Comparison of ENCODE assay signal across 9 cellular contexts in the genomic region with DNA sequence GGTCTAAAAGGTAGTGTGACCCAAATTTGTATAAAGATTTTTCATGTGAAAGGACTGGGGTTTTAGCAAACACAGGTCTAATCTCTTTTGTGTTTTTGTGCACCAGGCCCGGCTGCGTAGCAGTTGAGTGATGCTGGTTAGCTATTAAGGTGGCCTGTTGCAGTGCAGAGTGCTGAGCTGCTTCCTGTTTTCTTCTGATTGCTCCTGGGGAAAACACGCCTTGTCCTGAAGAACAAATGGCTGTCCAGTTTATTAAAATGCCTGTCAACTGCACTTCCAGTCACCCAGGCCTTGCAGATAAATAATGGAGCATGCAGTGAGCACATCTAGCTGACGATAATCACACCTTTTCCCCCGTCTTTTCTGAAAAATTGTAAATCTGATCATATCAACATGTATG. TPM values are rescaled to one million over a fixed set of nuclear protein-coding genes. Genes with fewer than 3 reads are reported as not detected.
A peak's percentile ranks its signal among the peaks of the same experiment; 100 is the strongest.
DNase-seq lines count a peak whose midpoint lies in the region; ATAC-seq and TF ChIP-seq lines count a peak whose summit lies in the region.
"Had no signal": no experiment of that assay in that cellular context is flagged by ENCODE, and none has a peak within 500 bp of the region (broad histone marks: within the 10 kb centered on the region; RNA-seq: fewer than 3 reads in every experiment).

No MANE protein-coding gene starts in this region.

- H3K9me3 Mint-ChIP-seq in CD4-positive, alpha-beta T cell: no peaks in the 10 kb centered on the region
- H3K9me3 Mint-ChIP-seq in effector memory CD8-positive, alpha-beta T cell: no peaks in the 10 kb centered on the region

- peak overlapping the region; percentile 87 for H3K27ac ChIP-seq in CD4-positive, alpha-beta T cell (ENCODE audit: low read depth, low read length)
- peak overlapping the region; percentile 75 for H3K27ac ChIP-seq in mesodermal cell (ENCODE audit: low read depth, low read length, severe bottlenecking)
- H3K27ac ChIP-seq: neutrophil had no signal

- peak overlapping the region; percentile 98 for H3K4me3 Mint-ChIP-seq in CD4-positive, alpha-beta T cell
- peak overlapping the region; percentile 98 to 99 for H3K4me3 Mint-ChIP-seq in effector memory CD8-positive, alpha-beta T cell

- POLR2A ChIA-PET in CD4-positive, alpha-beta T cell (lab: Charles Lee): interaction anchor here (0.7 to 4.1 kb wide), 25 partner anchors 8 to 1370 kb away, joined by 3 to 266 read pairs (median 9); a partner anchor contains a TSS

- H3K4me3 ChIP-seq in mesodermal cell (ENCODE audit: extremely low read depth, insufficient read depth, low read length, poor library complexity, severe bottlenecking): peak overlapping the region; percentile 79

- DNase-seq in CD4-positive, alpha-beta T cell: peak; percentile 39 to 66 (median 56)
- peak; percentile 31 for DNase-seq in NCI-H748 treated with DMSO at 0.1 percent for 48 hours (lab: John Stamatoyannopoulos, UW)
- peak; percentile 60 to 69 for DNase-seq in activated CD4-positive, alpha-beta T cell treated with anti-CD3 and anti-CD28 coated beads, Interleukin-2, amount 50 U/mL, for 48 hours
- peak; percentile 60 to 67 (median 64) for DNase-seq in effector memory CD8-positive, alpha-beta T cell
- DNase-seq in stimulated activated CD8-positive, alpha-beta memory T cell treated with anti-CD3 and anti-CD28 coated beads, Interleukin-4, amount 100 ng/mL, for 24 hours (ENCODE audit: low read depth): peak; percentile 24

- H3K36me3 ChIP-seq in mesodermal cell (ENCODE audit: control insufficient read depth, insufficient read depth, low read length): no peaks in the 10 kb centered on the region
- H3K36me3 ChIP-seq: neutrophil had no signal

- CTCF ChIA-PET in CD4-positive, alpha-beta T cell (lab: Charles Lee): interaction anchor here (2.0 to 5.3 kb wide), 5 partner anchors 10 to 637 kb away, joined by 6 to 67 read pairs (median 12); a partner anchor contains a TSS

- no peaks in the 10 kb centered on the region for H3K27me3 Mint-ChIP-seq in CD4-positive, alpha-beta T cell
- no peaks in the 10 kb centered on the region for H3K27me3 Mint-ChIP-seq in effector memory CD8-positive, alpha-beta T cell

- intact Hi-C loops in CD4-positive, alpha-beta T cell (cut with DNase I, micrococcal nuclease): loop anchor here (2.0 to 10.0 kb wide), 6 partner anchors 94 to 1324 kb away; a partner anchor contains a TSS

- H3K9me3 ChIP-seq in CD4-positive, alpha-beta T cell (ENCODE audit: control insufficient read depth, low read length): no peaks in the 10 kb centered on the region
- H3K9me3 ChIP-seq in mesodermal cell (ENCODE audit: control insufficient read depth, low read length): no peaks in the 10 kb centered on the region
- H3K9me3 ChIP-seq: neutrophil had no signal

- peak; percentile 71 for ATAC-seq in CD4-positive, alpha-beta T cell (ENCODE audit: poor library complexity)
- peak; percentile 61 for ATAC-seq in GM19372 (IDR thresholded peaks at IDR 0.05; ENCODE audit: low read depth, unreplicated experiment)
- peak; percentile 74 for ATAC-seq in HG03469 (IDR thresholded peaks at IDR 0.05; ENCODE audit: unreplicated experiment)
- peak; percentile 75 for ATAC-seq in effector memory CD8-positive, alpha-beta T cell (replicated peaks)

- H3K36me3 Mint-ChIP-seq in CD4-positive, alpha-beta T cell (ENCODE audit: low read depth): peaks cover 32% of the 10 kb centered on the region
- peaks cover 31% of the 10 kb centered on the region for H3K36me3 Mint-ChIP-seq in effector memory CD8-positive, alpha-beta T cell (ENCODE audit: insufficient read depth)

- H3K27ac Mint-ChIP-seq in CD4-positive, alpha-beta T cell: peak overlapping the region; percentile 99
- peak overlapping the region; percentile 96 to 98 for H3K27ac Mint-ChIP-seq in effector memory CD8-positive, alpha-beta T cell

- no peak for TF ChIP-seq CTCF in CD4-positive, alpha-beta T cell (IDR thresholded peaks at IDR 0.05)

- H3K4me1 Mint-ChIP-seq in CD4-positive, alpha-beta T cell (ENCODE audit: low read depth): peaks cover 38% of the 10 kb centered on the region
- H3K4me1 Mint-ChIP-seq in effector memory CD8-positive, alpha-beta T cell (ENCODE audit: low read depth in 2 of 2): peaks cover 14 to 38% of the 10 kb centered on the region in 2 donors

- peaks cover 5% of the 10 kb centered on the region for H3K4me1 ChIP-seq in mesodermal cell (ENCODE audit: control insufficient read depth, insufficient read depth, low read length, poor library complexity, severe bottlenecking)

- no peaks in the 10 kb centered on the region for H3K27me3 ChIP-seq in CD4-positive, alpha-beta T cell (ENCODE audit: control insufficient read depth, insufficient read depth, low read length)

- WGBS in mesodermal cell (ENCODE audit: insufficient coverage in 2 of 2), 2 experiments: 55 to 77% methylated on average over 3 to 4 of the region's 5 CpGs

RNA-seq across cellular contexts. Expression of a gene that starts 1.8 kb away (rescaled TPM):
- total RNA-seq in CD4-positive, alpha-beta T cell: 10 to 100 TPM; 67.2 to 67.9 TPM
- polyA plus RNA-seq in mesodermal cell (2013, experiment 1 of 2): 57.7 TPM
- 53.6 TPM for polyA plus RNA-seq in mesodermal cell (2013, experiment 2 of 2)

RNA-seq across cellular contexts. Expression of a gene that starts 19.3 kb away (rescaled TPM):
- total RNA-seq in CD4-positive, alpha-beta T cell: not detected
- polyA plus RNA-seq in mesodermal cell (2013, experiment 1 of 2): not detected
- polyA plus RNA-seq in mesodermal cell (2013, experiment 2 of 2): not detected

RNA-seq across cellular contexts. Expression of a gene that starts 21.1 kb away (rescaled TPM):
- total RNA-seq in CD4-positive, alpha-beta T cell: 1 to 10 TPM; 3.8 to 4.4 TPM
- 45.7 TPM for polyA plus RNA-seq in mesodermal cell (2013, experiment 1 of 2)
- 47.6 TPM for polyA plus RNA-seq in mesodermal cell (2013, experiment 2 of 2)

RNA-seq across cellular contexts. Expression of a gene that starts 43.5 kb away (rescaled TPM):
- total RNA-seq in CD4-positive, alpha-beta T cell: not detected
- polyA plus RNA-seq in mesodermal cell (2013, experiment 1 of 2): not detected
- not detected for polyA plus RNA-seq in mesodermal cell (2013, experiment 2 of 2)

Comparison
In these comparisons a context has a peak if more than half of its experiments do, and no peak if none do; other contexts are left out.
1. Peak in every context shown above with its lines: DNase-seq, ATAC-seq, H3K4me3 ChIP-seq and H3K27ac ChIP-seq.